In genomic region chr1:229230893-229231753, GRCh38 we compare ENCODE assay signal across 9 cellular contexts. TPM values are rescaled to one million over a fixed set of nuclear protein-coding genes. Genes with fewer than 3 reads are reported as not detected.
DNase-seq lines count a peak whose midpoint lies in the region; ATAC-seq, FAIRE-seq and TF ChIP-seq lines count a peak whose summit lies in the region.
"Had no signal": no experiment of that assay in that cellular context is flagged by ENCODE, and none has a peak within 500 bp of the region (broad histone marks: within the 10 kb centered on the region; RNA-seq: fewer than 3 reads in every experiment).

No MANE protein-coding gene starts in this region.

- 70 to 87% (median 79%) methylated on average over 9 of the region's 9 CpGs for WGBS in spleen, 5 donors

- H3K27me3 ChIP-seq in layer of hippocampus (ENCODE audit: control insufficient read depth, insufficient read depth, low read length) (no peaks in the 10 kb centered on the region), spleen (replicated peaks in 1 of 7) (peaks cover 0 to 47% (median 0%) of the 10 kb centered on the region in 7 donors)

- intact Hi-C loops in spleen (cut with DNase I; ENCODE audit: low total_unique reads), result no loop called here

- no peak overlapping the region for H3K9ac ChIP-seq in SK-N-MC (ENCODE audit: insufficient read length)

- H3K36me3 ChIP-seq in SK-N-MC (ENCODE audit: insufficient read depth, low read length), result no peaks in the 10 kb centered on the region
- no peaks in the 10 kb centered on the region for H3K36me3 ChIP-seq in spleen

- no peak for ATAC-seq in GM19328 (IDR thresholded peaks at IDR 0.05; ENCODE audit: unreplicated experiment)

- H3K4me1 ChIP-seq in spleen, result peaks cover 11 to 56% (median 38%) of the 10 kb centered on the region in 6 donors

- no peak overlapping the region for H3K27ac ChIP-seq in SK-N-MC
- peak overlapping the region; percentile 95 for H3K27ac ChIP-seq in layer of hippocampus (ENCODE audit: low read depth, low read length)
- H3K27ac ChIP-seq in spleen, result no peak overlapping the region

- DNase-seq in ACHN (peak; percentile 48), M059J (ENCODE audit: low read depth) (peak; percentile 60), SK-N-MC (ENCODE audit: low read depth, low spot score) (no peak), kidney glomerular epithelial cell (lab: John Stamatoyannopoulos, UW) (no peak), GM19239 (ENCODE audit: insufficient read length, low spot score) (no peak), spleen (no peak)
- DNase-seq: MM.1S had no signal

- no peak for TF ChIP-seq CTCF in spleen (IDR thresholded peaks at IDR 0.05 in 8 of 11, conservative IDR thresholded peaks at IDR 0.05 in 3 of 11)

- H3K9me3 ChIP-seq in SK-N-MC (ENCODE audit: low read depth, low read length) (no peaks in the 10 kb centered on the region), spleen (no peaks in the 10 kb centered on the region)

- in situ Hi-C loops in ACHN (cut with HindIII; ENCODE audit: low pct_ligation_motif_present, low pct_unique_long_range_greater_than_20kb, low sequenced_read_pairs), result no loop called here

- TF ChIP-seq POLR2A in spleen (IDR thresholded peaks at IDR 0.05), result no peak

- no peak for FAIRE-seq in GM19239 (lab: Jason Lieb, UNC)

- H3K4me3 ChIP-seq in SK-N-MC (0 out of 2 replicates have a peak overlapping the region, but pooled peaks have one; percentile 12), spleen (no peak overlapping the region)

RNA-seq across cellular contexts. Expression of gene RAB4A, which starts 39.8 kb away (rescaled TPM):
- 8.0 and 18.5 TPM in 2 replicates for total RNA-seq in M059J (2014; rRNA removed; shearing (Covaris generic))
- total RNA-seq in spleen, result 10 to 100 TPM; 19.7 to 49.8 (median 35.3) TPM
- polyA plus RNA-seq in spleen, result 10 to 100 TPM; 20.7 to 23.3 (median 22.2) TPM

Comparison
In these comparisons a context has a peak if more than half of its experiments do, and no peak if none do; other contexts are left out.
1. DNase-seq: peak in ACHN (single experiment) and M059J (single experiment); none in SK-N-MC (single experiment), kidney glomerular epithelial cell (single experiment), GM19239 (single experiment) and spleen (single experiment).